Comparison of ENCODE assay signal across 8 cellular contexts in the genomic region with DNA sequence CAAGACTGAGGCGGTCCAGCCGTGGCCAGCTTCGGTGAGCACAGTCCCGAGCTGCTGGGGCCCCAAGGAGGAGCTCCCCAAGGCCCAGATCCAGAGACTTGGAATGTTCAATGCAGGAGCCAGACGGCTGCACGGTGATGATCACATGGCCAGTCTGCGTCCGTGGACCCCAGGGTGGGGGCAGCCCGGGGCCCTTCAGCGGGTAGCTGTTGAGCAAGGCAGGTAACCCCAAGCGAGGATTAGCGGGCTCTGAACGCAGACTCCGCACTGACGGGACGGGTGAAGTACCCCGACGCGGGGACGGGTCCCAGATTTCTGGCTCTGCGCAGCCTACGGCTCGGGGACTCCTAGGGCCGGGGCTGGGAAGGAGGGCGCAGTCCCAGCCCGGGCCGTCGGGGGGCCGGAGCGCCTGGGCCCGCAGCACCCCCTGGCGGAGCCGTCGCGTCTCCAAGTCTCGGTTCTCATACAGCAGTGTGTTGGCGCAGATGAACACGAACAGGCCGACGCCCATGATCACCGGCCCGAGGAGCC. TPM values are rescaled to one million over a fixed set of nuclear protein-coding genes. Genes with fewer than 3 reads are reported as not detected.
DNase-seq lines count a peak whose midpoint lies in the region; TF ChIP-seq lines count a peak whose summit lies in the region.

No MANE protein-coding gene starts in this region.

- H3K4me3 ChIP-seq in AG09309 (ENCODE audit: control insufficient read depth, low read depth, low read length) = no peak overlapping the region
- peak overlapping the region; percentile 65; the same call in 1 of the 2 replicates for H3K4me3 ChIP-seq in HUES48 (ENCODE audit: low read depth, low read length)
- peak overlapping the region; percentile 51 for H3K4me3 ChIP-seq in colonic mucosa
- peak overlapping the region; percentile 13 to 16 for H3K4me3 ChIP-seq in mucosa of rectum (ENCODE audit: low read length in 2 of 2)

- H3K27me3 ChIP-seq in HUES48 (ENCODE audit: control insufficient read depth, insufficient read depth, low read length) = peaks cover 24% of the 10 kb centered on the region
- peaks cover 45% of the 10 kb centered on the region for H3K27me3 ChIP-seq in colonic mucosa
- peaks cover 10 to 20% of the 10 kb centered on the region in 2 donors for H3K27me3 ChIP-seq in mucosa of rectum (ENCODE audit: control insufficient read depth in 2 of 2, insufficient read depth in 2 of 2, low read length in 2 of 2)

- peak; percentile 50 for TF ChIP-seq CTCF in AG09309 (IDR thresholded peaks at IDR 0.05; ENCODE audit: control insufficient read depth, insufficient read depth, low read depth, low read length, missing control alignments)
- peak; percentile 54 for TF ChIP-seq CTCF in colonic mucosa (IDR thresholded peaks at IDR 0.05)

- H3K9ac ChIP-seq in HUES48 (ENCODE audit: low read depth, low read length) (no peak overlapping the region; the same call in 1 of the 2 replicates), colonic mucosa (ENCODE audit: low read depth in 2 of 2, low read length in 2 of 2) (no peak overlapping the region), mucosa of rectum (ENCODE audit: low read depth in 1 of 2, low read length in 2 of 2) (no peak overlapping the region)

- H3K4me1 ChIP-seq in HUES48 (ENCODE audit: control insufficient read depth, insufficient read depth, low read length) (peaks cover 17% of the 10 kb centered on the region; the same call in 1 of the 2 replicates), colonic mucosa (peaks cover 11% of the 10 kb centered on the region), mucosa of rectum (ENCODE audit: control insufficient read depth in 2 of 2, insufficient read depth in 2 of 2, low read length in 2 of 2) (peaks cover 15 to 20% of the 10 kb centered on the region in 2 donors)

- DNase-seq in AG09309 (ENCODE audit: low read depth) = no peak
- peak; percentile 23 to 47 (median 24) for DNase-seq in activated CD4-positive, CD25-positive, alpha-beta regulatory T cell (lab: John Stamatoyannopoulos, UW)
- DNase-seq in colonic mucosa = peak; percentile 56
- peak; percentile 59 for DNase-seq in stimulated activated naive CD4-positive, alpha-beta T cell treated with Interleukin-2 at 50 U/mL for 16 hours (lab: John Stamatoyannopoulos, UW)
- no peak for DNase-seq in HK-2 (ENCODE audit: unreplicated experiment)
- no peak for DNase-seq in NK-92 (lab: John Stamatoyannopoulos, UW; ENCODE audit: unreplicated experiment)

- no peak overlapping the region for H3K27ac ChIP-seq in HUES48 (ENCODE audit: low read depth, low read length)
- H3K27ac ChIP-seq in colonic mucosa = no peak overlapping the region
- peak overlapping the region in 1 of 2 donors; percentile 16 for H3K27ac ChIP-seq in mucosa of rectum (ENCODE audit: low read depth in 2 of 2, low read length in 2 of 2)

- peaks cover 14% of the 10 kb centered on the region; the same call in 1 of the 2 replicates for H3K36me3 ChIP-seq in HUES48 (ENCODE audit: control insufficient read depth, insufficient read depth, low read length)
- H3K36me3 ChIP-seq in colonic mucosa = no peaks in the 10 kb centered on the region
- peaks cover 4 to 10% of the 10 kb centered on the region in 2 donors for H3K36me3 ChIP-seq in mucosa of rectum (ENCODE audit: control insufficient read depth in 2 of 2, insufficient read depth in 2 of 2, low read length in 2 of 2)

- intact Hi-C loops in colonic mucosa (cut with DNase I) = loop anchor here (5.0 to 10.0 kb wide), 2 partner anchors 54 to 81 kb away; no protein-coding TSS in a partner anchor

- H3K9me3 ChIP-seq in HUES48 (ENCODE audit: control insufficient read depth, insufficient read depth, low read length) (no peaks in the 10 kb centered on the region), colonic mucosa (no peaks in the 10 kb centered on the region), mucosa of rectum (ENCODE audit: control insufficient read depth in 2 of 2, low read length in 2 of 2) (no peaks in the 10 kb centered on the region)

RNA-seq across cellular contexts. Expression of gene TMEM200B, which starts 2.7 kb away (rescaled TPM):
- total RNA-seq in colonic mucosa = 1 to 10 TPM; 1.5 to 3.3 TPM

Comparison
In these comparisons a context has a peak if more than half of its experiments do, and no peak if none do; other contexts are left out.
1. DNase-seq: peak in activated CD4-positive, CD25-positive, alpha-beta regulatory T cell (4 of 4), colonic mucosa (single experiment) and stimulated activated naive CD4-positive, alpha-beta T cell treated with Interleukin-2 at 50 U/mL for 16 hours (single experiment); none in AG09309 (single experiment), HK-2 (single experiment) and NK-92 (single experiment).